ENCODE assay signal across 19 cellular contexts in the genomic region with DNA sequence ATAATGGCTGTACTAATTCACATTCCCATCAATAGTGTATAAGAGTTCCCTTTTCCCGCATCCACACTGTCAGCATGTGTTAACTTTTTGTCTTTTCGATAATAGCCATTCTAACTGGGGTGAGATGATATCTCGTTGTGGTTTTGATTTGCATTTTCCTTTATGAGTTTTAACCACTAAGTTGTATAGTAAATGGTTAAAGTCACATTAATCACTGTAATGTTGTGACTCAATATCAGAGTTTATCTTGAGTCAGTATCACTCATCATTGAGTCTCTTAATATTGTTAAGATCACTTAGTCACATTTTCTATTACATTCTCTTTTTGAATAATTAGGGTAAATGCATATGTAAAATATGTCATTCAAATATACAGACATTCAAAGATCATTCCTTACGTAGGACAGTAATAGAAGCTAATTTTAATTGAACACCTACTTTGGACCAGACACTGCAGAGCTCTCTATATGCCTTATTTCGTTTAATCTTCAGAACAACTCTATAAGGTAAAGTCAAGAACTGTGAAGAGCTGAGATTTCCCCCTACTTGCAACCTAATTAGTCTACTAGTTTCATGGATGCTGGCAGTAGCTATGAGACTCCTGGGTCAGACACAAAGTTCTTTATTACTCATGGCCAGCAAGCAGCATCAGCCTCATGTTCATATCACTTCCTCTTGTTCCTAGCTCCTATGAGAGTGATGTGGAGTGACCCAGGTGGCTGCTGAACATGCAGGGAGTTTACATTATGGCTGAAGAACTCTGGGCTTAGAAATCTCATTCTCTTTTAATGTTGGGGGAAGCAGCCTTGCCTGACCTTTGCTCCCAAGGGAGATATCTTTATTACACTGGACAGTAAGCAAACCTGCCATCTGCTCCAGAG. TPM values are rescaled to one million over a fixed set of nuclear protein-coding genes. Genes with fewer than 3 reads are reported as not detected.
DNase-seq lines count a peak whose midpoint lies in the region; ATAC-seq and TF ChIP-seq lines count a peak whose summit lies in the region.
"Had no signal": no experiment of that assay in that cellular context is flagged by ENCODE, and none has a peak within 500 bp of the region (broad histone marks: within the 10 kb centered on the region; RNA-seq: fewer than 3 reads in every experiment).

No MANE protein-coding gene starts in this region.

- WGBS in mammary epithelial cell (ENCODE audit: low coverage, missing lambda C conversion rate): 78% methylated on average over 5 of the region's 5 CpGs

- H3K9me3 ChIP-seq in mammary epithelial cell (replicated peaks; ENCODE audit: insufficient read depth, low read length): no peaks in the 10 kb centered on the region
- no peaks in the 10 kb centered on the region for H3K9me3 ChIP-seq in breast epithelium
- H3K9me3 ChIP-seq: Peyer's patch, right lobe of liver, thoracic aorta had no signal

- no peaks in the 10 kb centered on the region for H3K36me3 Mint-ChIP-seq in activated T-helper 17 cell treated with anti-CD3 and anti-CD28 coated beads, Interleukin-2, amount 50 U/mL, for 72 hours (ENCODE audit: low read depth)

- in situ Hi-C loops in mammary epithelial cell (cut with MboI; ENCODE audit: low sequenced_read_pairs in 2 of 2): no loop called here

- ATAC-seq in activated T-helper 17 cell treated with anti-CD3 and anti-CD28 coated beads, Interleukin-2, amount 50 U/mL, for 72 hours (replicated peaks): peak; percentile 89
- ATAC-seq in stimulated activated naive CD8-positive, alpha-beta T cell treated with anti-CD3 and anti-CD28 coated beads, Interleukin-15, amount 100 ng/mL, for 72 hours: peak; percentile 89
- no peak for ATAC-seq in GM21360 (IDR thresholded peaks at IDR 0.05; ENCODE audit: unreplicated experiment)
- ATAC-seq: left lobe of liver, right lobe of liver had no signal

- intact Hi-C loops in mammary epithelial cell (cut with micrococcal nuclease) (no loop called here), breast epithelium (cut with DNase I; ENCODE audit: low total_unique reads) (no loop called here)

- peaks cover 27% of the 10 kb centered on the region for H3K27me3 Mint-ChIP-seq in activated T-helper 17 cell treated with anti-CD3 and anti-CD28 coated beads, Interleukin-2, amount 50 U/mL, for 72 hours
- peaks cover 20% of the 10 kb centered on the region for H3K27me3 Mint-ChIP-seq in stimulated activated naive CD8-positive, alpha-beta T cell treated with anti-CD3 and anti-CD28 coated beads, Interleukin-15, amount 100 ng/mL, for 72 hours

- peaks cover 8% of the 10 kb centered on the region for H3K27me3 ChIP-seq in mammary epithelial cell (ENCODE audit: insufficient read depth, low read length)
- H3K27me3 ChIP-seq in breast epithelium: no peaks in the 10 kb centered on the region
- H3K27me3 ChIP-seq: Peyer's patch had no signal

- H3K4me2 ChIP-seq in mammary epithelial cell (ENCODE audit: insufficient read depth, low read depth, low read length): no peak overlapping the region

- H3K9me3 Mint-ChIP-seq in activated T-helper 17 cell treated with anti-CD3 and anti-CD28 coated beads, Interleukin-2, amount 50 U/mL, for 72 hours: no peaks in the 10 kb centered on the region
- peaks cover 0 to 6% of the 10 kb centered on the region in 2 donors for H3K9me3 Mint-ChIP-seq in stimulated activated naive CD8-positive, alpha-beta T cell treated with anti-CD3 and anti-CD28 coated beads, Interleukin-15, amount 100 ng/mL, for 72 hours
- H3K9me3 Mint-ChIP-seq: central memory CD8-positive, alpha-beta T cell; endodermal cell; HFFc6 had no signal

- peak overlapping the region; percentile 48 for H3K27ac Mint-ChIP-seq in activated T-helper 17 cell treated with anti-CD3 and anti-CD28 coated beads, Interleukin-2, amount 50 U/mL, for 72 hours
- peak overlapping the region in 1 of 2 donors; percentile 47 for H3K27ac Mint-ChIP-seq in stimulated activated naive CD8-positive, alpha-beta T cell treated with anti-CD3 and anti-CD28 coated beads, Interleukin-15, amount 100 ng/mL, for 72 hours
- H3K27ac Mint-ChIP-seq: endodermal cell, HFFc6 had no signal

- peaks cover 7% of the 10 kb centered on the region for H3K4me1 Mint-ChIP-seq in activated T-helper 17 cell treated with anti-CD3 and anti-CD28 coated beads, Interleukin-2, amount 50 U/mL, for 72 hours
- no peaks in the 10 kb centered on the region for H3K4me1 Mint-ChIP-seq in stimulated activated naive CD8-positive, alpha-beta T cell treated with anti-CD3 and anti-CD28 coated beads, Interleukin-15, amount 100 ng/mL, for 72 hours
- H3K4me1 Mint-ChIP-seq: central memory CD8-positive, alpha-beta T cell had no signal

- H3K4me3 ChIP-seq in mammary epithelial cell (replicated peaks in 1 of 3; ENCODE audit: insufficient read depth in 1 of 3, low read depth in 2 of 3, low read length in 3 of 3) (no peak overlapping the region), breast epithelium (no peak overlapping the region)
- H3K4me3 ChIP-seq: Peyer's patch, right lobe of liver, thoracic aorta had no signal

- CTCF ChIA-PET in mammary epithelial cell (lab: Charles Lee; ENCODE audit: low non-redundant PET): no interaction called here

- no peak overlapping the region for H3K9ac ChIP-seq in mammary epithelial cell (ENCODE audit: insufficient read depth, low read length)

- BruUV-seq in mammary epithelial cell (replicated peaks; lab: Mats Ljungman, UMichigan): no TSS peak

- DNase-seq in mammary epithelial cell (peak; percentile 36), breast epithelium (ENCODE audit: low spot score in 2 of 2) (no peak), HCEC 1CT (peak; percentile 45), SW 1271 (lab: John Stamatoyannopoulos, UW) (no peak), NCI-H526 (lab: John Stamatoyannopoulos, UW) (no peak)
- DNase-seq in stimulated activated naive CD8-positive, alpha-beta T cell treated with anti-CD3 and anti-CD28 coated beads, Interleukin-15, amount 100 ng/mL, for 72 hours: peak in 1 of 2 donors; percentile 10
- DNase-seq: AML-193, endodermal cell, HFFc6, KBM-7, NCI-H1105, NCI-H2171 treated with DMSO at 0.1 percent for 48 hours, Peyer's patch, right lobe of liver had no signal

- TF ChIP-seq CTCF in mammary epithelial cell (conservative IDR thresholded peaks at IDR 0.05 in 1 of 2, IDR thresholded peaks at IDR 0.05 in 1 of 2; ENCODE audit: extremely low read depth in 1 of 2, insufficient read depth in 1 of 2, low read depth in 1 of 2, low read length in 2 of 2): no peak
- TF ChIP-seq CTCF in breast epithelium (IDR thresholded peaks at IDR 0.05): no peak

- H2AFZ ChIP-seq in mammary epithelial cell (ENCODE audit: low read depth, low read length): no peak overlapping the region

- no peak overlapping the region for H3K27ac ChIP-seq in mammary epithelial cell (ENCODE audit: insufficient read depth, low read depth, low read length)
- no peak overlapping the region for H3K27ac ChIP-seq in breast epithelium
- H3K27ac ChIP-seq: Peyer's patch, right lobe of liver, thoracic aorta had no signal

- H3K4me3 Mint-ChIP-seq in activated T-helper 17 cell treated with anti-CD3 and anti-CD28 coated beads, Interleukin-2, amount 50 U/mL, for 72 hours: no peak overlapping the region
- H3K4me3 Mint-ChIP-seq in stimulated activated naive CD8-positive, alpha-beta T cell treated with anti-CD3 and anti-CD28 coated beads, Interleukin-15, amount 100 ng/mL, for 72 hours: no peak overlapping the region
- H3K4me3 Mint-ChIP-seq: central memory CD8-positive, alpha-beta T cell; endodermal cell; HFFc6 had no signal

- H3K36me3 ChIP-seq in mammary epithelial cell (ENCODE audit: insufficient read depth, low read length) (no peaks in the 10 kb centered on the region), breast epithelium (no peaks in the 10 kb centered on the region)
- H3K36me3 ChIP-seq: Peyer's patch, right lobe of liver, thoracic aorta had no signal

- dilution Hi-C loops in mammary epithelial cell (cut with HindIII; ENCODE audit: low sequenced_read_pairs): no loop called here

- TF ChIP-seq POLR2A in breast epithelium (IDR thresholded peaks at IDR 0.05): no peak

- no peaks in the 10 kb centered on the region for H3K4me1 ChIP-seq in mammary epithelial cell (ENCODE audit: insufficient read depth, low read length)
- H3K4me1 ChIP-seq in breast epithelium: no peaks in the 10 kb centered on the region
- H3K4me1 ChIP-seq: Peyer's patch, right lobe of liver had no signal

- H4K20me1 ChIP-seq in mammary epithelial cell (ENCODE audit: insufficient read depth, low read length): no peaks in the 10 kb centered on the region

- H3K79me2 ChIP-seq in mammary epithelial cell (ENCODE audit: insufficient read depth, low read length): no peaks in the 10 kb centered on the region

RNA-seq across cellular contexts. Expression of a gene that starts 30.5 kb away (rescaled TPM):
- total RNA-seq in mammary epithelial cell (10 to 100 TPM; 16.2 to 17.8 TPM), breast epithelium (10 to 100 TPM; 17.3 to 19.7 (median 18.0) TPM)
- polyA plus RNA-seq in mammary epithelial cell: 7.5 TPM
- 6.7 TPM for polyA minus RNA-seq in mammary epithelial cell
- total RNA-seq in activated T-helper 17 cell treated with anti-CD3 and anti-CD28 coated beads, Interleukin-2, amount 50 U/mL, for 72 hours: under 1 TPM in 1 of 2 donors, not detected in 1; 0.02 TPM

Comparison
In these comparisons a context has a peak if more than half of its experiments do, and no peak if none do; other contexts are left out.
1. DNase-seq: peak in mammary epithelial cell (single experiment) and HCEC 1CT (single experiment); none in breast epithelium (0 of 2), SW 1271 (0 of 2) and NCI-H526 (0 of 2).
2. RNA of a gene that starts 30.5 kb away (total RNA-seq): 17.3 to 19.7 TPM in breast epithelium and 16.2 to 17.8 TPM in mammary epithelial cell; 0.02 TPM in activated T-helper 17 cell treated with anti-CD3 and anti-CD28 coated beads, Interleukin-2, amount 50 U/mL, for 72 hours; every median in the first group is over 10 times any median in the second.